In genomic region chr1:228100822-228101613, GRCh38 we compare ENCODE assay signal across 9 cellular contexts. TPM values are rescaled to one million over a fixed set of nuclear protein-coding genes. Genes with fewer than 3 reads are reported as not detected.
DNase-seq lines count a peak whose midpoint lies in the region; ATAC-seq and TF ChIP-seq lines count a peak whose summit lies in the region.
"Had no signal": no experiment of that assay in that cellular context is flagged by ENCODE, and none has a peak within 500 bp of the region (broad histone marks: within the 10 kb centered on the region; RNA-seq: fewer than 3 reads in every experiment).

No MANE protein-coding gene starts in this region.

- ATAC-seq in GM21737 (IDR thresholded peaks at IDR 0.05; ENCODE audit: unreplicated experiment) (no peak), GM21360 (IDR thresholded peaks at IDR 0.05; ENCODE audit: unreplicated experiment) (no peak)

- peaks cover 20 to 36% of the 10 kb centered on the region in 2 donors for H3K4me1 ChIP-seq in duodenal mucosa (ENCODE audit: control insufficient read depth in 1 of 2, insufficient read depth in 2 of 2, low read length in 2 of 2)
- peaks cover 0 to 53% (median 28%) of the 10 kb centered on the region in 4 donors for H3K4me1 ChIP-seq in sigmoid colon

- H3K27ac ChIP-seq in duodenal mucosa (ENCODE audit: low read depth, low read length) (no peak overlapping the region), sigmoid colon (peak overlapping the region in 2 of 4 donors; percentile 2 to 98)

- DNase-seq in DMS 273 (lab: John Stamatoyannopoulos, UW; ENCODE audit: unreplicated experiment) (peak; percentile 50), DMS 273 treated with DMSO at 0.1 percent for 48 hours (lab: John Stamatoyannopoulos, UW) (no peak), M059J (ENCODE audit: low read depth) (peak; percentile 44), sigmoid colon (peak; percentile 66), NCI-H2227 (lab: John Stamatoyannopoulos, UW; ENCODE audit: unreplicated experiment) (no peak)

- intact Hi-C loops in sigmoid colon (cut with DNase I), result no loop called here

- TF ChIP-seq CTCF in sigmoid colon (IDR thresholded peaks at IDR 0.05), result no peak

- peak overlapping the region in 1 of 2 donors; percentile 48 for H3K9ac ChIP-seq in duodenal mucosa (ENCODE audit: low read depth in 1 of 2, low read length in 2 of 2)

- no peaks in the 10 kb centered on the region for H3K27me3 ChIP-seq in duodenal mucosa (ENCODE audit: control insufficient read depth in 1 of 2, insufficient read depth in 2 of 2, low read length in 2 of 2)
- no peaks in the 10 kb centered on the region for H3K27me3 ChIP-seq in sigmoid colon
- H3K27me3 ChIP-seq: ovary had no signal

- WGBS in sigmoid colon, 2 donors, result 77 to 86% methylated on average over 12 of the region's 12 CpGs

- no peak for TF ChIP-seq EP300 in sigmoid colon (IDR thresholded peaks at IDR 0.05)

- peaks cover 32 to 56% of the 10 kb centered on the region in 2 donors for H3K36me3 ChIP-seq in duodenal mucosa (ENCODE audit: control insufficient read depth in 1 of 2, insufficient read depth in 2 of 2, low read length in 2 of 2)
- peaks cover 12 to 50% (median 34%) of the 10 kb centered on the region in 4 donors for H3K36me3 ChIP-seq in sigmoid colon
- H3K36me3 ChIP-seq: ovary had no signal

- no peak for TF ChIP-seq POLR2A in sigmoid colon (IDR thresholded peaks at IDR 0.05)

- H3K9me3 ChIP-seq in duodenal mucosa (ENCODE audit: control insufficient read depth in 1 of 2, low read length in 2 of 2) (no peaks in the 10 kb centered on the region), sigmoid colon (no peaks in the 10 kb centered on the region)
- H3K9me3 ChIP-seq: ovary had no signal

- H3K4me3 ChIP-seq in duodenal mucosa (ENCODE audit: low read depth in 1 of 2, low read length in 2 of 2) (peak overlapping the region; percentile 80 to 86), sigmoid colon (no peak overlapping the region)

RNA-seq across cellular contexts. Expression of gene C1orf35, which starts 2.1 kb away (rescaled TPM):
- 9.3 and 19.0 TPM in 2 replicates for total RNA-seq in M059J (2014; rRNA removed; shearing (Covaris generic))
- total RNA-seq in sigmoid colon, result 10 to 100 TPM in 3 of 4 donors, 1 to 10 TPM in 1; 7.8 to 18.1 (median 13.0) TPM
- 10 to 100 TPM in 1 of 3 donors, 1 to 10 TPM in 2; 8.8 to 17.9 (median 9.0) TPM for polyA plus RNA-seq in sigmoid colon

RNA-seq across cellular contexts. Expression of gene MRPL55, which starts 8.1 kb away (rescaled TPM):
- total RNA-seq in M059J (2014; rRNA removed; shearing (Covaris generic)), result 83.3 and 99.3 TPM in 2 replicates
- total RNA-seq in sigmoid colon, result 10 to 100 TPM; 62.0 to 90.6 (median 79.3) TPM
- 10 to 100 TPM; 53.5 to 77.4 (median 58.0) TPM for polyA plus RNA-seq in sigmoid colon

RNA-seq across cellular contexts. Expression of gene ARF1, which starts 18.5 kb away (rescaled TPM):
- total RNA-seq in M059J (2014; rRNA removed; shearing (Covaris generic)), result 205 and 280 TPM in 2 replicates
- total RNA-seq in sigmoid colon, result 100 to 1,000 TPM; 212 to 250 (median 225) TPM
- polyA plus RNA-seq in sigmoid colon, result 100 to 1,000 TPM; 345 to 482 (median 479) TPM

RNA-seq across cellular contexts. Expression of gene GUK1, which starts 39.1 kb away (rescaled TPM):
- total RNA-seq in M059J (2014; rRNA removed; shearing (Covaris generic)), result 227 and 347 TPM in 2 replicates
- 100 to 1,000 TPM; 225 to 366 (median 303) TPM for total RNA-seq in sigmoid colon
- polyA plus RNA-seq in sigmoid colon, result 100 to 1,000 TPM; 391 to 668 (median 656) TPM

RNA-seq across cellular contexts. Expression of gene GJC2, which starts 48.7 kb away (rescaled TPM):
- 0.12 and 0.17 TPM in 2 replicates for total RNA-seq in M059J (2014; rRNA removed; shearing (Covaris generic))
- total RNA-seq in sigmoid colon, result 1 to 10 TPM; 4.2 to 6.4 (median 4.9) TPM
- polyA plus RNA-seq in sigmoid colon, result under 1 TPM in 2 of 3 donors, not detected in 1; 0.60 to 0.99 TPM

Comparison
In these comparisons a context has a peak if more than half of its experiments do, and no peak if none do; other contexts are left out.
1. DNase-seq: peak in DMS 273 (single experiment), M059J (single experiment) and sigmoid colon (single experiment); none in DMS 273 treated with DMSO at 0.1 percent for 48 hours (single experiment) and NCI-H2227 (single experiment).
2. H3K4me3 ChIP-seq: peak in duodenal mucosa (2 of 2); none in sigmoid colon (0 of 4).